Comparison of ENCODE assay signal across 25 cellular contexts in the genomic region with DNA sequence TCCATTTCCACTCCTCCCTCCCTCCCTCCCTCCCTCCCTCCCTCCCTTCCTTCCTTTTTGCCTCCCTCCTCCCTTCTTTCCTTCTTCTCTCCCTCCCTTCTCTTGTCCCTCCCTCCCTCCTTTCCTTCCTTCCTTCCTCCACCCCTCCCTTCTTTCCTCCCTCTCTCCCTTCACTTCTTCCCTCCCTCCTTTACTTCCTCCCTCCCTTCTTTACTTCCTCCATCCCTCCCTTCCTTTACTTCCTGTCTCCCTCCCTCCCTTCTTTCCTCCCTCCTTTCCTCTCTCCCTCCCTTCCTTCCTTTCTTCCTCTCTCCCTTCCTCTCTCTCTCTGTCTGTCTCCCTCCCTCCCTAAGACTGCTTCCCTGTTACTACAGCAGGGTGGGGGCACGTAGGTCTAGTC.
"Had no signal": no experiment of that assay in that cellular context is flagged by ENCODE, and none has a peak within 500 bp of the region (broad histone marks: within the 10 kb centered on the region; RNA-seq: fewer than 3 reads in every experiment).

No MANE protein-coding gene starts in this region.

- H3K4me1 ChIP-seq: esophagus squamous epithelium, heart right ventricle, lower lobe of right lung, neural progenitor cell, prostate gland, right atrium auricular region, sigmoid colon, testis, tibial artery had no signal

- DNase-seq: dermis blood vessel endothelial cell; effector memory CD4-positive, alpha-beta T cell; esophagus squamous epithelium; foreskin melanocyte; glutamatergic neuron; heart right ventricle; hippocampal formation; immature natural killer cell; left ventricle myocardium superior; lower lobe of right lung; nucleus accumbens; sigmoid colon; stimulated activated CD4-positive, alpha-beta T cell treated with anti-CD3 and anti-CD28 coated beads, Interleukin-2, amount 100 ng/mL, for 24 hours; stimulated activated CD4-positive, alpha-beta T cell treated with anti-CD3 and anti-CD28 coated beads, Interleukin-4, amount 100 ng/mL, for 24 hours; stimulated activated naive CD8-positive, alpha-beta T cell treated with anti-CD3 and anti-CD28 coated beads, Interleukin-15, Interleukin-2, amounts not matched to agents 100 U/mL and 50 U/mL, for 24 hours; substantia nigra; testis had no signal

- H3K27ac ChIP-seq: coronary artery, esophagus squamous epithelium, heart right ventricle, lower lobe of right lung, neural progenitor cell, prostate gland, right atrium auricular region, sigmoid colon, testis, tibial artery had no signal

- H2AFZ ChIP-seq: neural progenitor cell had no signal

- ATAC-seq: heart right ventricle; left ventricle myocardium superior; lower lobe of right lung; stimulated activated effector memory CD8-positive, alpha-beta T cell treated with anti-CD3 and anti-CD28 coated beads, Interleukin-12 subunit alpha, Interleukin-12 subunit beta, amount 100 ng/mL, for 72 hours; stimulated activated naive CD8-positive, alpha-beta T cell treated with anti-CD3 and anti-CD28 coated beads, Interleukin-15, Interleukin-2, amounts not matched to agents 100 U/mL and 50 U/mL, for 24 hours had no signal

- H3K27ac Mint-ChIP-seq: immature natural killer cell; nephron; neural progenitor cell; stimulated activated effector memory CD8-positive, alpha-beta T cell treated with anti-CD3 and anti-CD28 coated beads, Interleukin-12 subunit alpha, Interleukin-12 subunit beta, amount 100 ng/mL, for 72 hours; type B pancreatic cell had no signal

- H3K4me3 Mint-ChIP-seq: immature natural killer cell; nephron; neural progenitor cell; stimulated activated effector memory CD8-positive, alpha-beta T cell treated with anti-CD3 and anti-CD28 coated beads, Interleukin-12 subunit alpha, Interleukin-12 subunit beta, amount 100 ng/mL, for 72 hours; type B pancreatic cell had no signal

- H3K27me3 Mint-ChIP-seq: type B pancreatic cell had no signal

- H3K36me3 ChIP-seq: esophagus squamous epithelium, heart right ventricle, lower lobe of right lung, neural progenitor cell, prostate gland, right atrium auricular region, sigmoid colon had no signal

- H3K27me3 ChIP-seq: esophagus squamous epithelium, heart right ventricle, neural progenitor cell, right atrium auricular region, sigmoid colon, testis, tibial artery had no signal

- H3K9ac ChIP-seq: neural progenitor cell had no signal

- H3K4me2 ChIP-seq: neural progenitor cell had no signal

- H3K9me3 ChIP-seq: esophagus squamous epithelium, lower lobe of right lung, prostate gland, right atrium auricular region, sigmoid colon, testis, tibial artery had no signal

- H3K4me3 ChIP-seq: coronary artery, esophagus squamous epithelium, heart right ventricle, lower lobe of right lung, neural progenitor cell, prostate gland, right atrium auricular region, sigmoid colon, testis, tibial artery had no signal

- H3K4me1 Mint-ChIP-seq: immature natural killer cell, nephron had no signal

- H3K36me3 Mint-ChIP-seq: immature natural killer cell; stimulated activated effector memory CD8-positive, alpha-beta T cell treated with anti-CD3 and anti-CD28 coated beads, Interleukin-12 subunit alpha, Interleukin-12 subunit beta, amount 100 ng/mL, for 72 hours had no signal
